Comparison of ENCODE assay signal across 27 cellular contexts in genomic region chr6:169510871-169511270, GRCh38.
"Had no signal": no experiment of that assay in that cellular context is flagged by ENCODE, and none has a peak within 500 bp of the region (broad histone marks: within the 10 kb centered on the region; RNA-seq: fewer than 3 reads in every experiment).

No MANE protein-coding gene starts in this region.

- H3K27ac ChIP-seq: adrenal gland, ascending aorta, breast epithelium, cardiac muscle cell, colonic mucosa, gastroesophageal sphincter, heart right ventricle, WERI-Rb-1 had no signal

- DNase-seq: activated B cell treated with CpG ODN at 0.5 μM for 24 hours; activated CD4-positive, alpha-beta T cell treated with anti-CD3 and anti-CD28 coated beads for 48 hours; activated CD4-positive, alpha-beta T cell treated with anti-CD3 and anti-CD28 coated beads, Interleukin-2, amount 50 U/mL, for 1 hour; activated CD4-positive, alpha-beta T cell treated with anti-CD3 and anti-CD28 coated beads, Interleukin-2, amount 50 U/mL, for 48 hours; activated CD8-positive, alpha-beta memory T cell treated with anti-CD3 and anti-CD28 coated beads, Interleukin-2, amount 10 ng/mL, durations not matched to agents 7 days and 5 days; activated CD8-positive, alpha-beta memory T cell treated with anti-CD3 and anti-CD28 coated beads, Interleukin-2, amount 50 U/mL, for 4 hours; activated CD8-positive, alpha-beta T cell treated with anti-CD3 and anti-CD28 coated beads, Interleukin-2, amount 10 ng/mL, durations not matched to agents 7 days and 5 days; activated effector memory CD4-positive, alpha-beta T cell treated with anti-CD3 and anti-CD28 coated beads, Interleukin-2, amount 50 U/mL, for 16 hours; activated naive CD4-positive, alpha-beta T cell treated with anti-CD3 and anti-CD28 coated beads for 36 hours; activated naive CD8-positive, alpha-beta T cell treated with anti-CD3 and anti-CD28 coated beads for 36 hours; activated naive CD8-positive, alpha-beta T cell treated with anti-CD3 and anti-CD28 coated beads, Interleukin-2, amount 50 U/mL, for 24 hours; activated T-cell treated with anti-CD3 and anti-CD28 coated beads, Interleukin-2, amount 50 U/mL, for 1 hour; activated T-cell treated with anti-CD3 and anti-CD28 coated beads, Interleukin-2, amount 50 U/mL, for 48 hours; adrenal gland; central memory CD4-positive, alpha-beta T cell; cerebellar nuclear complex; colonic mucosa; effector CD8-positive, alpha-beta T cell; foreskin melanocyte; heart right ventricle; T-cell; T-helper 9 cell; WERI-Rb-1 had no signal

- H3K4me3 ChIP-seq: adrenal gland, ascending aorta, breast epithelium, cardiac muscle cell, colonic mucosa, gastroesophageal sphincter, heart right ventricle had no signal

- H3K9me3 ChIP-seq: adrenal gland, breast epithelium, colonic mucosa had no signal

- H3K27me3 ChIP-seq: adrenal gland, ascending aorta, breast epithelium, cardiac muscle cell, colonic mucosa, gastroesophageal sphincter, heart right ventricle had no signal

- H3K36me3 ChIP-seq: adrenal gland, ascending aorta, breast epithelium, cardiac muscle cell, colonic mucosa, gastroesophageal sphincter, heart right ventricle, WERI-Rb-1 had no signal

- H3K4me1 ChIP-seq: adrenal gland, ascending aorta, breast epithelium, heart right ventricle had no signal
